Comparison of ENCODE assay signal across 19 cellular contexts in genomic region chr12:26566670-26567069, GRCh38.
DNase-seq lines count a peak whose midpoint lies in the region; ATAC-seq and TF ChIP-seq lines count a peak whose summit lies in the region.
"Had no signal": no experiment of that assay in that cellular context is flagged by ENCODE, and none has a peak within 500 bp of the region (broad histone marks: within the 10 kb centered on the region; RNA-seq: fewer than 3 reads in every experiment).

No MANE protein-coding gene starts in this region.

- H3K36me3 Mint-ChIP-seq in immature natural killer cell = peaks cover 15 to 25% (median 16%) of the 10 kb centered on the region in 3 donors
- H3K36me3 Mint-ChIP-seq in activated CD8-positive, alpha-beta T cell treated with anti-CD3 and anti-CD28 coated beads for 36 hours (ENCODE audit: low read depth) = peaks cover 11% of the 10 kb centered on the region

- no peak overlapping the region for H3K27ac Mint-ChIP-seq in immature natural killer cell
- no peak overlapping the region for H3K27ac Mint-ChIP-seq in activated CD8-positive, alpha-beta T cell treated with anti-CD3 and anti-CD28 coated beads for 36 hours
- H3K27ac Mint-ChIP-seq: activated naive CD4-positive, alpha-beta T cell treated with anti-CD3 and anti-CD28 coated beads, Interleukin-2, amount 50 U/mL, for 72 hours had no signal

- H3K79me2 ChIP-seq in GM23248 (ENCODE audit: insufficient read depth) = no peaks in the 10 kb centered on the region

- no peaks in the 10 kb centered on the region for H3K4me1 ChIP-seq in GM23248 (ENCODE audit: insufficient read depth)
- H3K4me1 ChIP-seq in left ventricle myocardium inferior = no peaks in the 10 kb centered on the region
- H3K4me1 ChIP-seq: HAP-1, right lobe of liver, testis had no signal

- POLR2A ChIA-PET in activated CD8-positive, alpha-beta T cell treated with anti-CD3 and anti-CD28 coated beads for 36 hours (lab: Charles Lee) = no interaction called here

- no peaks in the 10 kb centered on the region for H3K36me3 ChIP-seq in GM23248 (ENCODE audit: low read depth)
- H3K36me3 ChIP-seq in left ventricle myocardium inferior = no peaks in the 10 kb centered on the region
- H3K36me3 ChIP-seq: HAP-1 had no signal

- DNase-seq in AG09309 (ENCODE audit: low read depth) (peak; percentile 2), GM23248 (peak; percentile 12), cerebellar cortex (ENCODE audit: low spot score) (peak; percentile 10), left ventricle myocardium inferior (no peak), immature natural killer cell (no peak)
- no peak for DNase-seq in activated CD8-positive, alpha-beta T cell treated with anti-CD3 and anti-CD28 coated beads for 36 hours
- DNase-seq: ACHN, DND-41, mesenchymal stem cell, naive B cell, NCI-H526 treated with DMSO at 0.1 percent for 48 hours, right lobe of liver, SHP77, testis had no signal

- H3K4me2 ChIP-seq in GM23248 (ENCODE audit: unreplicated experiment) = no peak overlapping the region

- ATAC-seq in HG03045 (IDR thresholded peaks at IDR 0.05; ENCODE audit: unreplicated experiment) = no peak
- no peak for ATAC-seq in HG03439 (IDR thresholded peaks at IDR 0.05; ENCODE audit: unreplicated experiment)
- ATAC-seq in activated CD8-positive, alpha-beta T cell treated with anti-CD3 and anti-CD28 coated beads for 36 hours = no peak
- ATAC-seq: activated naive CD4-positive, alpha-beta T cell treated with anti-CD3 and anti-CD28 coated beads, Interleukin-2, amount 50 U/mL, for 72 hours; right lobe of liver had no signal

- no peaks in the 10 kb centered on the region for H3K9me2 ChIP-seq in GM23248 (ENCODE audit: insufficient read depth)

- no peak overlapping the region for H3K27ac ChIP-seq in GM23248
- peak overlapping the region; percentile 36 for H3K27ac ChIP-seq in left ventricle myocardium inferior (replicated peaks)
- H3K27ac ChIP-seq: coronary artery, right lobe of liver, testis had no signal

- H3K4me3 ChIP-seq in AG09309 (ENCODE audit: control insufficient read depth, low read depth, low read length) (no peak overlapping the region), GM23248 (no peak overlapping the region), left ventricle myocardium inferior (no peak overlapping the region)
- H3K4me3 ChIP-seq: coronary artery, HAP-1, right lobe of liver, testis had no signal

- intact Hi-C loops in left ventricle myocardium inferior (cut with micrococcal nuclease) = no loop called here
- intact Hi-C loops in activated CD8-positive, alpha-beta T cell treated with anti-CD3 and anti-CD28 coated beads for 36 hours (cut with micrococcal nuclease) = no loop called here

- H3K9me3 Mint-ChIP-seq in immature natural killer cell = no peaks in the 10 kb centered on the region
- H3K9me3 Mint-ChIP-seq in activated CD8-positive, alpha-beta T cell treated with anti-CD3 and anti-CD28 coated beads for 36 hours = no peaks in the 10 kb centered on the region
- H3K9me3 Mint-ChIP-seq: activated naive CD4-positive, alpha-beta T cell treated with anti-CD3 and anti-CD28 coated beads, Interleukin-2, amount 50 U/mL, for 72 hours; naive B cell had no signal

- no peak overlapping the region for H3K9ac ChIP-seq in GM23248

- no peak for TF ChIP-seq CTCF in AG09309 (IDR thresholded peaks at IDR 0.05; ENCODE audit: control insufficient read depth, insufficient read depth, low read depth, low read length, missing control alignments)
- no peak for TF ChIP-seq CTCF in left ventricle myocardium inferior (IDR thresholded peaks at IDR 0.05; ENCODE audit: borderline replicate concordance)
- no peak for TF ChIP-seq CTCF in activated CD8-positive, alpha-beta T cell treated with anti-CD3 and anti-CD28 coated beads for 36 hours (IDR thresholded peaks at IDR 0.05)

- H3K27me3 ChIP-seq in GM23248 (replicated peaks; ENCODE audit: insufficient read depth) = no peaks in the 10 kb centered on the region
- no peaks in the 10 kb centered on the region for H3K27me3 ChIP-seq in left ventricle myocardium inferior (ENCODE audit: low read depth)
- H3K27me3 ChIP-seq: right lobe of liver, testis had no signal

- no peaks in the 10 kb centered on the region for H3K4me1 Mint-ChIP-seq in immature natural killer cell
- no peaks in the 10 kb centered on the region for H3K4me1 Mint-ChIP-seq in activated CD8-positive, alpha-beta T cell treated with anti-CD3 and anti-CD28 coated beads for 36 hours (ENCODE audit: low read depth)

- CTCF ChIA-PET in activated CD8-positive, alpha-beta T cell treated with anti-CD3 and anti-CD28 coated beads for 36 hours (lab: Charles Lee) = no interaction called here

- no peak overlapping the region for H3K4me3 Mint-ChIP-seq in immature natural killer cell
- no peak overlapping the region for H3K4me3 Mint-ChIP-seq in activated CD8-positive, alpha-beta T cell treated with anti-CD3 and anti-CD28 coated beads for 36 hours
- H3K4me3 Mint-ChIP-seq: naive B cell had no signal

- H3K27me3 Mint-ChIP-seq in immature natural killer cell (ENCODE audit: low read depth in 3 of 3) = no peaks in the 10 kb centered on the region
- H3K27me3 Mint-ChIP-seq in activated CD8-positive, alpha-beta T cell treated with anti-CD3 and anti-CD28 coated beads for 36 hours = no peaks in the 10 kb centered on the region
- H3K27me3 Mint-ChIP-seq: naive B cell had no signal

- in situ Hi-C loops in GM23248 (cut with MboI) = no loop called here

- 64 to 65% methylated on average over 2 of the region's 2 CpGs for WGBS in GM23248 (ENCODE audit: low coverage in 1 of 2, low lambda C conversion rate in 2 of 2, missing lambda C conversion rate in 2 of 2), 2 experiments

- no peaks in the 10 kb centered on the region for H4K20me1 ChIP-seq in GM23248 (ENCODE audit: insufficient read depth)

- H2AFZ ChIP-seq in GM23248 = no peak overlapping the region

- no peaks in the 10 kb centered on the region for H3K9me3 ChIP-seq in GM23248 (ENCODE audit: low read depth)
- H3K9me3 ChIP-seq in left ventricle myocardium inferior (replicated peaks) = no peaks in the 10 kb centered on the region
- H3K9me3 ChIP-seq: HAP-1, right lobe of liver, testis had no signal

- H3F3A ChIP-seq in GM23248 (ENCODE audit: insufficient read depth) = no peaks in the 10 kb centered on the region; the same call in 1 of the 2 replicates

Comparison
In these comparisons a context has a peak if more than half of its experiments do, and no peak if none do; other contexts are left out.
1. DNase-seq: peak in AG09309 (single experiment), GM23248 (single experiment) and cerebellar cortex (single experiment); none in left ventricle myocardium inferior (single experiment), immature natural killer cell (0 of 3) and activated CD8-positive, alpha-beta T cell treated with anti-CD3 and anti-CD28 coated beads for 36 hours (single experiment).